12 cellular contexts compared by ENCODE assay signal in genomic region chr6:73079611-73079955, GRCh38.
A peak's percentile ranks its signal among the peaks of the same experiment; 100 is the strongest.
DNase-seq lines count a peak whose midpoint lies in the region; ATAC-seq and TF ChIP-seq lines count a peak whose summit lies in the region.
"Had no signal": no experiment of that assay in that cellular context is flagged by ENCODE, and none has a peak within 500 bp of the region (broad histone marks: within the 10 kb centered on the region; RNA-seq: fewer than 3 reads in every experiment).

No MANE protein-coding gene starts in this region.

- no peak overlapping the region for H2AFZ ChIP-seq in mammary epithelial cell (ENCODE audit: low read depth, low read length)

- H3K4me1 ChIP-seq in mammary epithelial cell (ENCODE audit: insufficient read depth, low read length): peaks cover 9% of the 10 kb centered on the region
- H3K4me1 ChIP-seq: Peyer's patch had no signal

- H3K9me3 ChIP-seq in mammary epithelial cell (replicated peaks; ENCODE audit: insufficient read depth, low read length): no peaks in the 10 kb centered on the region
- H3K9me3 ChIP-seq: Peyer's patch had no signal

- no peaks in the 10 kb centered on the region for H4K20me1 ChIP-seq in mammary epithelial cell (ENCODE audit: insufficient read depth, low read length)

- peak overlapping the region; percentile 13 for H3K4me2 ChIP-seq in mammary epithelial cell (ENCODE audit: insufficient read depth, low read depth, low read length)

- no peaks in the 10 kb centered on the region for H3K27me3 ChIP-seq in mammary epithelial cell (ENCODE audit: insufficient read depth, low read length)
- H3K27me3 ChIP-seq: Peyer's patch had no signal

- ATAC-seq in HG02870 (IDR thresholded peaks at IDR 0.05; ENCODE audit: unreplicated experiment) (no peak), HG03457 (IDR thresholded peaks at IDR 0.05; ENCODE audit: unreplicated experiment) (no peak)

- CTCF ChIA-PET in mammary epithelial cell (lab: Charles Lee; ENCODE audit: low non-redundant PET): no interaction called here

- intact Hi-C loops in mammary epithelial cell (cut with micrococcal nuclease): no loop called here

- WGBS in mammary epithelial cell (ENCODE audit: low coverage, missing lambda C conversion rate): 58% methylated on average over 3 of the region's 3 CpGs

- no peak overlapping the region for H3K9ac ChIP-seq in mammary epithelial cell (ENCODE audit: insufficient read depth, low read length)

- DNase-seq in Daoy (ENCODE audit: low read depth) (peak; percentile 47), LoVo (ENCODE audit: low spot score) (peak; percentile 37), mammary epithelial cell (peak; percentile 68), non-pigmented ciliary epithelial cell (ENCODE audit: low read depth) (peak; percentile 49), NCI-H748 (lab: John Stamatoyannopoulos, UW; ENCODE audit: unreplicated experiment) (no peak)
- no peak for DNase-seq in effector CD4-positive, alpha-beta T cell
- DNase-seq: activated CD4-positive, alpha-beta memory T cell treated with anti-CD3 and anti-CD28 coated beads, Interleukin-2, amount 10 ng/mL, durations not matched to agents 7 days and 5 days; islet precursor cell; Peyer's patch; T1000 had no signal

- H3K79me2 ChIP-seq in mammary epithelial cell (ENCODE audit: insufficient read depth, low read length): no peaks in the 10 kb centered on the region

- no peak for TF ChIP-seq CTCF in mammary epithelial cell (conservative IDR thresholded peaks at IDR 0.05 in 1 of 2, IDR thresholded peaks at IDR 0.05 in 1 of 2; ENCODE audit: extremely low read depth in 1 of 2, insufficient read depth in 1 of 2, low read depth in 1 of 2, low read length in 2 of 2)

- no peak overlapping the region for H3K4me3 ChIP-seq in mammary epithelial cell (replicated peaks in 1 of 3; ENCODE audit: insufficient read depth in 1 of 3, low read depth in 2 of 3, low read length in 3 of 3)
- H3K4me3 ChIP-seq: Peyer's patch had no signal

- BruUV-seq in mammary epithelial cell (replicated peaks; lab: Mats Ljungman, UMichigan): no TSS peak

- H3K27ac ChIP-seq in mammary epithelial cell (ENCODE audit: insufficient read depth, low read depth, low read length): peak overlapping the region; percentile 16
- H3K27ac ChIP-seq: Peyer's patch had no signal

- in situ Hi-C loops in mammary epithelial cell (cut with MboI; ENCODE audit: low sequenced_read_pairs in 2 of 2): no loop called here

- dilution Hi-C loops in mammary epithelial cell (cut with HindIII; ENCODE audit: low sequenced_read_pairs): no loop called here

- H3K36me3 ChIP-seq in mammary epithelial cell (ENCODE audit: insufficient read depth, low read length): no peaks in the 10 kb centered on the region
- H3K36me3 ChIP-seq: Peyer's patch had no signal

Comparison
In these comparisons a context has a peak if more than half of its experiments do, and no peak if none do; other contexts are left out.
1. DNase-seq: peak in Daoy (single experiment), LoVo (single experiment), mammary epithelial cell (single experiment) and non-pigmented ciliary epithelial cell (single experiment); none in effector CD4-positive, alpha-beta T cell (single experiment) and NCI-H748 (single experiment).